Comparison of ENCODE assay signal across 1 cellular context in the genomic region with DNA sequence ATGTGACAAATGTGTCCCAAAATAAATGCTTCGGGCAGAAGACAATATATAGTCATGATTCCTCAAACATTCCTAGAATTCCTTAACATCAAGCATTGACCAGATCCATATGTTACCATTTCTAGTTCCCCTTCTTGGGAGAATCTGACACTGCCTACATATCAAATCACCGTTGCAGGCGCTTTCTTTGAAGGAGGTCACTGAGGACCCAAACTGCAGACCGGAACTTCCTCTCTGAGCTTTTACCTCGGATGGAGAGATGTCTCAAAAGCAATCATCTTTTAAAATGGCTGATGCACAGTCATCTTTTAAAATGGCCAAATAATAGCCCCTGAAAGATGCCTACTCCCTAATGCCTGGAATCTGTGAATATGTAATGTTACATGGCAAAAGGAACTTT.
TF ChIP-seq lines count a peak whose summit lies in the region.

No MANE protein-coding gene starts in this region.

TF ChIP-seq in GM23338, 12 proteins besides CTCF, POLR2A, EP300 and RAD21 (continued from another document):
- TF ChIP-seq, protein P1, sequence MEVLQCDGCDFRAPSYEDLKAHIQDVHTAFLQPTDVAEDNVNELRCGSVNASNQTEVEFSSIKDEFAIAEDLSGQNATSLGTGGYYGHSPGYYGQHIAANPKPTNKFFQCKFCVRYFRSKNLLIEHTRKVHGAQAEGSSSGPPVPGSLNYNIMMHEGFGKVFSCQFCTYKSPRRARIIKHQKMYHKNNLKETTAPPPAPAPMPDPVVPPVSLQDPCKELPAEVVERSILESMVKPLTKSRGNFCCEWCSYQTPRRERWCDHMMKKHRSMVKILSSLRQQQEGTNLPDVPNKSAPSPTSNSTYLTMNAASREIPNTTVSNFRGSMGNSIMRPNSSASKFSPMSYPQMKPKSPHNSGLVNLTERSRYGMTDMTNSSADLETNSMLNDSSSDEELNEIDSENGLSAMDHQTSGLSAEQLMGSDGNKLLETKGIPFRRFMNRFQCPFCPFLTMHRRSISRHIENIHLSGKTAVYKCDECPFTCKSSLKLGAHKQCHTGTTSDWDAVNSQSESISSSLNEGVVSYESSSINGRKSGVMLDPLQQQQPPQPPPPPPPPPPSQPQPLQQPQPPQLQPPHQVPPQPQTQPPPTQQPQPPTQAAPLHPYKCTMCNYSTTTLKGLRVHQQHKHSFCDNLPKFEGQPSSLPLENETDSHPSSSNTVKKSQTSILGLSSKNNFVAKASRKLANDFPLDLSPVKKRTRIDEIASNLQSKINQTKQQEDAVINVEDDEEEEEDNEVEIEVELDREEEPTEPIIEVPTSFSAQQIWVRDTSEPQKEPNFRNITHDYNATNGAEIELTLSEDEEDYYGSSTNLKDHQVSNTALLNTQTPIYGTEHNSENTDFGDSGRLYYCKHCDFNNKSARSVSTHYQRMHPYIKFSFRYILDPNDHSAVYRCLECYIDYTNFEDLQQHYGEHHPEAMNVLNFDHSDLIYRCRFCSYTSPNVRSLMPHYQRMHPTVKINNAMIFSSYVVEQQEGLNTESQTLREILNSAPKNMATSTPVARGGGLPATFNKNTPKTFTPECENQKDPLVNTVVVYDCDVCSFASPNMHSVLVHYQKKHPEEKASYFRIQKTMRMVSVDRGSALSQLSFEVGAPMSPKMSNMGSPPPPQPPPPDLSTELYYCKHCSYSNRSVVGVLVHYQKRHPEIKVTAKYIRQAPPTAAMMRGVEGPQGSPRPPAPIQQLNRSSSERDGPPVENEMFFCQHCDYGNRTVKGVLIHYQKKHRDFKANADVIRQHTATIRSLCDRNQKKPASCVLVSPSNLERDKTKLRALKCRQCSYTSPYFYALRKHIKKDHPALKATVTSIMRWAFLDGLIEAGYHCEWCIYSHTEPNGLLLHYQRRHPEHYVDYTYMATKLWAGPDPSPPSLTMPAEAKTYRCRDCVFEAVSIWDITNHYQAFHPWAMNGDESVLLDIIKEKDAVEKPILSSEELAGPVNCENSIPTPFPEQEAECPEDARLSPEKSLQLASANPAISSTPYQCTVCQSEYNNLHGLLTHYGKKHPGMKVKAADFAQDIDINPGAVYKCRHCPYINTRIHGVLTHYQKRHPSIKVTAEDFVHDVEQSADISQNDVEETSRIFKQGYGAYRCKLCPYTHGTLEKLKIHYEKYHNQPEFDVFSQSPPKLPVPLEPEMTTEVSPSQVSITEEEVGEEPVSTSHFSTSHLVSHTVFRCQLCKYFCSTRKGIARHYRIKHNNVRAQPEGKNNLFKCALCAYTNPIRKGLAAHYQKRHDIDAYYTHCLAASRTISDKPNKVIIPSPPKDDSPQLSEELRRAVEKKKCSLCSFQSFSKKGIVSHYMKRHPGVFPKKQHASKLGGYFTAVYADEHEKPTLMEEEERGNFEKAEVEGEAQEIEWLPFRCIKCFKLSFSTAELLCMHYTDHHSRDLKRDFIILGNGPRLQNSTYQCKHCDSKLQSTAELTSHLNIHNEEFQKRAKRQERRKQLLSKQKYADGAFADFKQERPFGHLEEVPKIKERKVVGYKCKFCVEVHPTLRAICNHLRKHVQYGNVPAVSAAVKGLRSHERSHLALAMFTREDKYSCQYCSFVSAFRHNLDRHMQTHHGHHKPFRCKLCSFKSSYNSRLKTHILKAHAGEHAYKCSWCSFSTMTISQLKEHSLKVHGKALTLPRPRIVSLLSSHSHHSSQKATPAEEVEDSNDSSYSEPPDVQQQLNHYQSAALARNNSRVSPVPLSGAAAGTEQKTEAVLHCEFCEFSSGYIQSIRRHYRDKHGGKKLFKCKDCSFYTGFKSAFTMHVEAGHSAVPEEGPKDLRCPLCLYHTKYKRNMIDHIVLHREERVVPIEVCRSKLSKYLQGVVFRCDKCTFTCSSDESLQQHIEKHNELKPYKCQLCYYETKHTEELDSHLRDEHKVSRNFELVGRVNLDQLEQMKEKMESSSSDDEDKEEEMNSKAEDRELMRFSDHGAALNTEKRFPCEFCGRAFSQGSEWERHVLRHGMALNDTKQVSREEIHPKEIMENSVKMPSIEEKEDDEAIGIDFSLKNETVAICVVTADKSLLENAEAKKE (CRISPR knock-in tag; IDR thresholded peaks at IDR 0.05), result no peak
- no peak for TF ChIP-seq EZH2 (IDR thresholded peaks at IDR 0.05; ENCODE audit: low read depth, unreplicated experiment)
- no peak for TF ChIP-seq NANOG (IDR thresholded peaks at IDR 0.05; ENCODE audit: borderline replicate concordance)
- no peak for TF ChIP-seq ZNF331 (CRISPR knock-in tag; IDR thresholded peaks at IDR 0.05; ENCODE audit: low read depth)
